Comparison of ENCODE assay signal across 29 cellular contexts in the genomic region with DNA sequence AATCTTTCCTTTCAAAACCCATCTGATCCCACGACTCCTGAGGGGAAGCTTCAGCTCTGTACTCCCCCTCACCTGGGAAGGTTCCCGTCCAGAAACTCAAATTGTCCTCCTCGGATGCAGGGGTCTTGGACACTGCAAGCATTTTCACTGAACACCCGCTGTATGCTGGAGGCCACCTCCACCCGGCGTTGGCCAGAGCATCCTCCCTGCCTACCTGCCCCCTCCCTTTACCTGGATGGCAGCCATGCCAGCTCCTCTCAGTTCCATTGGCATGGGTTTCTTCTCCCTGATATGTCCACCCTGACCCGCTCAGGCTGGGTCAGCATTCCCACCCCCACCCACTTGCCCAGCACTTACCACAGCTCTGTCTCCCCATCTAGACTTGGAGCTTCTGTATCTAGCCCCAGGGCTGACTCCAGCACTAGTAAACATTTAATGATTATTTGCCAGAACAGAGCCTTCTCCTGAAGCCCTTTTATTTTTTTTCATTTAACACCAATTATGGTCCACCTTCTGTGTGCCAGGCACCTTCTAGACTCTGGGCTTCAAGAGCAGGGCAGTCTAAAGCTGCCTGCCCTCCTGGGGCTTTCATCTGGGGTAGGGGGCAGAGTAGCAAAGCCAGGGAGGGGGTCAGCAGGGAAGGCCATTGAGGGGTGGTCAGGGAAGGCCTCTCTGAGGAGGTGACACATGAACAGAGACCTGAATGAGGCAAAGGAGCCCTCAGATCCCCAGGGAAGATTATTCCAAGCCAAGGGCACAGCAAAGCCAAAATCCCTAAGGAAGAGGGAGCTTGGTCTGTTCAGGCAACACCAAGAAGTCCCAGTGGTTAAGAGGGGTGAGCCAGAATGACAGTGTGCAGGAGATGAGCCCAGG. TPM values are rescaled to one million over a fixed set of nuclear protein-coding genes. Genes with fewer than 3 reads are reported as not detected.
DNase-seq lines count a peak whose midpoint lies in the region; ATAC-seq and TF ChIP-seq lines count a peak whose summit lies in the region.
"Had no signal": no experiment of that assay in that cellular context is flagged by ENCODE, and none has a peak within 500 bp of the region (broad histone marks: within the 10 kb centered on the region; RNA-seq: fewer than 3 reads in every experiment).

No MANE protein-coding gene starts in this region.

- H3K79me2 ChIP-seq in PC-3 (ENCODE audit: low read length) (0 out of 2 replicates have a peak, but pooled peaks cover 5% of the 10 kb centered on the region), neural progenitor cell (ENCODE audit: low read depth) (no peaks in the 10 kb centered on the region)
- H3K79me2 ChIP-seq: parathyroid adenoma had no signal

- H3K27me3 ChIP-seq in PC-3 (ENCODE audit: low read length), result no peaks in the 10 kb centered on the region
- H3K27me3 ChIP-seq in neural progenitor cell, result no peaks in the 10 kb centered on the region
- H3K27me3 ChIP-seq: right lobe of liver had no signal

- DNase-seq in PC-3 (no peak), neural progenitor cell (ENCODE audit: low spot score) (no peak), anterior cingulate cortex (lab: John Stamatoyannopoulos, UW) (no peak), HUDEP-2 (lab: John Stamatoyannopoulos, UW; ENCODE audit: unreplicated experiment in 76 of 76) (no peak), NCI-H1417 (lab: John Stamatoyannopoulos, UW) (no peak)
- DNase-seq in central memory CD8-positive, alpha-beta T cell (ENCODE audit: low spot score in 2 of 2), result no peak
- DNase-seq: activated CD4-positive, alpha-beta T cell treated with anti-CD3 and anti-CD28 coated beads for 36 hours; activated CD8-positive, alpha-beta T cell treated with anti-CD3 and anti-CD28 coated beads, Interleukin-2, amount 10 ng/mL, durations not matched to agents 7 days and 5 days; activated effector memory CD4-positive, alpha-beta T cell treated with Interleukin-2 at 50 U/mL for 16 hours; AML-193; CD8-positive, alpha-beta T cell; H7; KBM-7; left ventricle myocardium superior; MM.1S; NCI-H748 treated with DMSO at 0.1 percent for 48 hours; nephron progenitor cell; right lobe of liver; SK-N-SH; stimulated activated naive CD4-positive, alpha-beta T cell treated with Interleukin-2 at 50 U/mL for 16 hours; T-helper 17 cell had no signal

- H3K4me2 ChIP-seq in PC-3 (ENCODE audit: low read length) (peak overlapping the region; percentile 54; the same call in 1 of the 2 replicates), neural progenitor cell (no peak overlapping the region)
- H3K4me2 ChIP-seq: A549, SK-N-SH had no signal

- no peaks in the 10 kb centered on the region for H3K36me3 ChIP-seq in PC-3 (ENCODE audit: low read depth, low read length)
- H3K36me3 ChIP-seq in neural progenitor cell, result no peaks in the 10 kb centered on the region
- H3K36me3 ChIP-seq: right lobe of liver had no signal

- intact Hi-C loops in PC-3 (cut with micrococcal nuclease), result no loop called here

- H3K4me3 Mint-ChIP-seq in central memory CD8-positive, alpha-beta T cell, result no peak overlapping the region
- no peak overlapping the region for H3K4me3 Mint-ChIP-seq in neural progenitor cell
- H3K4me3 Mint-ChIP-seq: activated CD4-positive, alpha-beta T cell treated with anti-CD3 and anti-CD28 coated beads for 36 hours; activated CD8-positive, alpha-beta T cell treated with anti-CD3 and anti-CD28 coated beads, Interleukin-2, amount 10 ng/mL, durations not matched to agents 7 days and 5 days; CD8-positive, alpha-beta T cell; nephron progenitor cell; T-helper 17 cell had no signal

- CTCF ChIA-PET in PC-3 (lab: Charles Lee), result interaction anchor here (1.2 kb wide), 1 partner anchor 12 kb away, joined by 4 read pairs; no protein-coding TSS in a partner anchor

- H3K9me3 ChIP-seq in PC-3 (ENCODE audit: low read length) (no peaks in the 10 kb centered on the region), neural progenitor cell (ENCODE audit: low read depth) (no peaks in the 10 kb centered on the region)
- H3K9me3 ChIP-seq: A549, right lobe of liver, SK-N-SH had no signal

- H3K4me3 ChIP-seq in PC-3 (ENCODE audit: low read length) (no peak overlapping the region), neural progenitor cell (no peak overlapping the region)
- H3K4me3 ChIP-seq: A549, right lobe of liver had no signal

- H2AFZ ChIP-seq in PC-3 (ENCODE audit: low read length) (no peak overlapping the region), neural progenitor cell (replicated peaks) (no peak overlapping the region)

- no peaks in the 10 kb centered on the region for H3K9me2 ChIP-seq in PC-3 (replicated peaks; ENCODE audit: low read length)
- H3K9me2 ChIP-seq: SK-N-SH had no signal

- H3F3A ChIP-seq in PC-3 (ENCODE audit: low read length, unreplicated experiment) (no peaks in the 10 kb centered on the region), neural progenitor cell (ENCODE audit: low read depth) (peaks cover 7% of the 10 kb centered on the region)

- no peaks in the 10 kb centered on the region for H3K9me3 Mint-ChIP-seq in central memory CD8-positive, alpha-beta T cell
- H3K9me3 Mint-ChIP-seq in neural progenitor cell, result no peaks in the 10 kb centered on the region
- H3K9me3 Mint-ChIP-seq: CD8-positive, alpha-beta T cell; nephron progenitor cell had no signal

- no peaks in the 10 kb centered on the region for H3K36me3 Mint-ChIP-seq in central memory CD8-positive, alpha-beta T cell (ENCODE audit: insufficient read depth)
- no peaks in the 10 kb centered on the region for H3K36me3 Mint-ChIP-seq in neural progenitor cell
- H3K36me3 Mint-ChIP-seq: CD8-positive, alpha-beta T cell had no signal

- H3K27ac ChIP-seq in 22Rv1 (peak overlapping the region; percentile 86), PC-3 (ENCODE audit: low read length) (0 out of 2 replicates have a peak overlapping the region, but pooled peaks have one; percentile 41), neural progenitor cell (no peak overlapping the region)
- H3K27ac ChIP-seq: parathyroid adenoma, right lobe of liver had no signal

- H3K27ac Mint-ChIP-seq in central memory CD8-positive, alpha-beta T cell (ENCODE audit: low read depth), result peak overlapping the region; percentile 47
- H3K27ac Mint-ChIP-seq in neural progenitor cell, result peak overlapping the region; percentile 8
- H3K27ac Mint-ChIP-seq: activated CD4-positive, alpha-beta T cell treated with anti-CD3 and anti-CD28 coated beads for 36 hours; activated CD8-positive, alpha-beta T cell treated with anti-CD3 and anti-CD28 coated beads, Interleukin-2, amount 10 ng/mL, durations not matched to agents 7 days and 5 days; CD8-positive, alpha-beta T cell; T-helper 17 cell had no signal

- POLR2A ChIA-PET in PC-3 (lab: Charles Lee; ENCODE audit: unreplicated experiment), result no interaction called here

- no peak overlapping the region; the same call in 1 of the 2 replicates for H3K9ac ChIP-seq in PC-3 (ENCODE audit: low read length)
- no peak overlapping the region for H3K9ac ChIP-seq in neural progenitor cell
- H3K9ac ChIP-seq: parathyroid adenoma, SK-N-SH had no signal

- H4K20me1 ChIP-seq in PC-3 (ENCODE audit: low read length) (no peaks in the 10 kb centered on the region), neural progenitor cell (ENCODE audit: low read depth) (no peaks in the 10 kb centered on the region)

- H3K27me3 Mint-ChIP-seq in central memory CD8-positive, alpha-beta T cell, result peaks cover 53% of the 10 kb centered on the region
- peaks cover 14% of the 10 kb centered on the region for H3K27me3 Mint-ChIP-seq in neural progenitor cell (ENCODE audit: insufficient read depth, low read depth)

- H3K4me1 ChIP-seq in PC-3 (ENCODE audit: insufficient read depth, low read length) (peaks cover 67% of the 10 kb centered on the region), neural progenitor cell (peaks cover 17% of the 10 kb centered on the region)
- H3K4me1 ChIP-seq: parathyroid adenoma, right lobe of liver had no signal

- H3K4me1 Mint-ChIP-seq in central memory CD8-positive, alpha-beta T cell, result no peaks in the 10 kb centered on the region
- H3K4me1 Mint-ChIP-seq in neural progenitor cell, result peaks cover 18% of the 10 kb centered on the region
- H3K4me1 Mint-ChIP-seq: activated CD4-positive, alpha-beta T cell treated with anti-CD3 and anti-CD28 coated beads for 36 hours had no signal

- ATAC-seq in PC-3 (no peak), HG03457 (IDR thresholded peaks at IDR 0.05; ENCODE audit: unreplicated experiment) (no peak)
- ATAC-seq in central memory CD8-positive, alpha-beta T cell (replicated peaks; ENCODE audit: extremely low read depth, poor library complexity, severe bottlenecking), result no peak
- ATAC-seq: A549; activated CD4-positive, alpha-beta T cell treated with anti-CD3 and anti-CD28 coated beads for 36 hours; activated CD8-positive, alpha-beta T cell treated with anti-CD3 and anti-CD28 coated beads, Interleukin-2, amount 10 ng/mL, durations not matched to agents 7 days and 5 days; CD8-positive, alpha-beta T cell; left ventricle myocardium superior; T-helper 17 cell had no signal

- no TSS peak for BruUV-seq in PC-3 (replicated peaks; lab: Mats Ljungman, UMichigan)

- TF ChIP-seq CTCF in 22Rv1 (IDR thresholded peaks at IDR 0.05) (no peak), PC-3 (conservative IDR thresholded peaks at IDR 0.05; ENCODE audit: low read depth, low read length) (no peak), neural progenitor cell (IDR thresholded peaks at IDR 0.05) (no peak)

RNA-seq across cellular contexts. Expression of a gene that starts 8.9 kb away (rescaled TPM):
- total RNA-seq in PC-3 (2014; rRNA removed), result 2,299 and 2,451 TPM in 2 replicates
- total RNA-seq in neural progenitor cell (ENCODE audit: low replicate concordance), result 114 and 184 TPM in 2 replicates
- total RNA-seq: activated CD4-positive, alpha-beta T cell treated with anti-CD3 and anti-CD28 coated beads for 36 hours; activated CD8-positive, alpha-beta T cell treated with anti-CD3 and anti-CD28 coated beads, Interleukin-2, amount 10 ng/mL, durations not matched to agents 7 days and 5 days; CD8-positive, alpha-beta T cell; G401; T-helper 17 cell had no signal

RNA-seq across cellular contexts. Expression of a gene that starts 18.3 kb away (rescaled TPM):
- total RNA-seq in PC-3 (2014; rRNA removed) (121 and 144 TPM in 2 replicates), neural progenitor cell (ENCODE audit: low replicate concordance) (0.15 TPM in 1 of 2 replicates, not detected in the other)
- total RNA-seq: activated CD4-positive, alpha-beta T cell treated with anti-CD3 and anti-CD28 coated beads for 36 hours; activated CD8-positive, alpha-beta T cell treated with anti-CD3 and anti-CD28 coated beads, Interleukin-2, amount 10 ng/mL, durations not matched to agents 7 days and 5 days; CD8-positive, alpha-beta T cell; cerebellum; G401; mononuclear cell; right lobe of liver; T-helper 17 cell had no signal

RNA-seq across cellular contexts. Expression of a gene that starts 31.6 kb away (rescaled TPM):
- total RNA-seq in PC-3 (2014; rRNA removed) (1.4 TPM in 2 replicates), neural progenitor cell (ENCODE audit: low replicate concordance) (not detected in 2 replicates)
- total RNA-seq: activated CD4-positive, alpha-beta T cell treated with anti-CD3 and anti-CD28 coated beads for 36 hours; activated CD8-positive, alpha-beta T cell treated with anti-CD3 and anti-CD28 coated beads, Interleukin-2, amount 10 ng/mL, durations not matched to agents 7 days and 5 days; CD8-positive, alpha-beta T cell; G401; H7; left ventricle myocardium superior; T-helper 17 cell had no signal

RNA-seq across cellular contexts. Expression of a gene that starts 34.9 kb away (rescaled TPM):
- total RNA-seq in PC-3 (2014; rRNA removed), result 1.0 TPM in 1 of 2 replicates, not detected in the other
- total RNA-seq in neural progenitor cell (ENCODE audit: low replicate concordance), result not detected in 2 replicates
- total RNA-seq: activated CD4-positive, alpha-beta T cell treated with anti-CD3 and anti-CD28 coated beads for 36 hours; activated CD8-positive, alpha-beta T cell treated with anti-CD3 and anti-CD28 coated beads, Interleukin-2, amount 10 ng/mL, durations not matched to agents 7 days and 5 days; CD8-positive, alpha-beta T cell; cerebellum; G401; H7; HT-29; left ventricle myocardium superior; right lobe of liver; T-helper 17 cell had no signal

RNA-seq across cellular contexts. Expression of a gene that starts 47.3 kb away (rescaled TPM):
- total RNA-seq in PC-3 (2014; rRNA removed) (not detected in 2 replicates), neural progenitor cell (ENCODE audit: low replicate concordance) (not detected in 2 replicates)
- total RNA-seq: activated CD4-positive, alpha-beta T cell treated with anti-CD3 and anti-CD28 coated beads for 36 hours; activated CD8-positive, alpha-beta T cell treated with anti-CD3 and anti-CD28 coated beads, Interleukin-2, amount 10 ng/mL, durations not matched to agents 7 days and 5 days; CD8-positive, alpha-beta T cell; cerebellum; G401; H7; HT-29; left ventricle myocardium superior; mononuclear cell; right lobe of liver; T-helper 17 cell had no signal

Comparison
In these comparisons a context has a peak if more than half of its experiments do, and no peak if none do; other contexts are left out.
1. RNA of a gene that starts 8.9 kb away (total RNA-seq): 2,299 to 2,451 TPM in PC-3; 114 to 184 TPM in neural progenitor cell; every median in the first group is over 10 times any median in the second.
2. RNA of a gene that starts 18.3 kb away (total RNA-seq): 121 to 144 TPM in PC-3; 0.15 TPM in neural progenitor cell; every median in the first group is over 100 times any median in the second.